In genomic region chr2:9382604-9383235, GRCh38 we compare ENCODE assay signal across 24 cellular contexts. TPM values are rescaled to one million over a fixed set of nuclear protein-coding genes. Genes with fewer than 3 reads are reported as not detected.
DNase-seq lines count a peak whose midpoint lies in the region; FAIRE-seq lines count a peak whose summit lies in the region.
"Had no signal": no experiment of that assay in that cellular context is flagged by ENCODE, and none has a peak within 500 bp of the region (broad histone marks: within the 10 kb centered on the region; RNA-seq: fewer than 3 reads in every experiment).

No MANE protein-coding gene starts in this region.

- FAIRE-seq in HTR-8/SVneo (lab: Jason Lieb, UNC), result no peak
- FAIRE-seq: endothelial cell of umbilical vein, H1 had no signal

- DNase-seq in HK-2 (ENCODE audit: unreplicated experiment) (peak; percentile 67), amniotic epithelial cell (ENCODE audit: low read depth) (peak; percentile 81), kidney tubule cell (ENCODE audit: low spot score) (peak; percentile 93), middle frontal gyrus (ENCODE audit: extremely low spot score, low spot score) (no peak), HTR-8/SVneo (ENCODE audit: insufficient read length, low spot score) (no peak), GM19240 (ENCODE audit: insufficient read length, low spot score) (no peak), occipital lobe (lab: John Stamatoyannopoulos, UW) (no peak)
- DNase-seq: activated B cell treated with CpG ODN at 0.5 μM for 24 hours; activated CD8-positive, alpha-beta T cell treated with anti-CD3 and anti-CD28 coated beads for 36 hours; activated naive CD4-positive, alpha-beta T cell; activated T-cell treated with anti-CD3 and anti-CD28 coated beads, Interleukin-2, amount 50 U/mL, for 1 hour; adrenal gland; AML-193; DMS79; heart right ventricle; MM.1S; natural killer cell; NCI-H1436 treated with DMSO at 0.1 percent for 48 hours; NCI-H526 treated with DMSO at 0.1 percent for 48 hours; posterior cingulate gyrus; substantia nigra; T1000 had no signal

RNA-seq across cellular contexts. Expression of gene ITGB1BP1, which starts 40.6 kb away (rescaled TPM):
- total RNA-seq in occipital lobe, result 60.7 TPM

RNA-seq across cellular contexts. Expression of gene CPSF3, which starts 40.7 kb away (rescaled TPM):
- total RNA-seq in occipital lobe, result 34.6 TPM

Comparison
In these comparisons a context has a peak if more than half of its experiments do, and no peak if none do; other contexts are left out.
1. DNase-seq: peak in HK-2 (single experiment), amniotic epithelial cell (single experiment) and kidney tubule cell (single experiment); none in middle frontal gyrus (single experiment), HTR-8/SVneo (single experiment), GM19240 (single experiment) and occipital lobe (single experiment).